ENCODE assay signal across 1 cellular context in genomic region chr7:96131525-96131924, GRCh38.
TF ChIP-seq lines count a peak whose summit lies in the region.

No MANE protein-coding gene starts in this region.

TF ChIP-seq in WTC11, 78 proteins besides CTCF, POLR2A, EP300 and RAD21 (continued from another document):
- TF ChIP-seq SMAD3 (CRISPR knock-in tag; IDR thresholded peaks at IDR 0.05; ENCODE audit: borderline replicate concordance) (no peak), GABPB1 (CRISPR knock-in tag; IDR thresholded peaks at IDR 0.05) (no peak), IRF2 (CRISPR knock-in tag; IDR thresholded peaks at IDR 0.05; ENCODE audit: borderline replicate concordance, low read depth) (no peak), ZSCAN18 (CRISPR knock-in tag; IDR thresholded peaks at IDR 0.05) (no peak), ZNF396 (CRISPR knock-in tag; IDR thresholded peaks at IDR 0.05; ENCODE audit: borderline replicate concordance) (no peak)
- TF ChIP-seq, protein P1, sequence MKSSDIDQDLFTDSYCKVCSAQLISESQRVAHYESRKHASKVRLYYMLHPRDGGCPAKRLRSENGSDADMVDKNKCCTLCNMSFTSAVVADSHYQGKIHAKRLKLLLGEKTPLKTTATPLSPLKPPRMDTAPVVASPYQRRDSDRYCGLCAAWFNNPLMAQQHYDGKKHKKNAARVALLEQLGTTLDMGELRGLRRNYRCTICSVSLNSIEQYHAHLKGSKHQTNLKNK (CRISPR knock-in tag; IDR thresholded peaks at IDR 0.05), result no peak
- TF ChIP-seq, protein P2, sequence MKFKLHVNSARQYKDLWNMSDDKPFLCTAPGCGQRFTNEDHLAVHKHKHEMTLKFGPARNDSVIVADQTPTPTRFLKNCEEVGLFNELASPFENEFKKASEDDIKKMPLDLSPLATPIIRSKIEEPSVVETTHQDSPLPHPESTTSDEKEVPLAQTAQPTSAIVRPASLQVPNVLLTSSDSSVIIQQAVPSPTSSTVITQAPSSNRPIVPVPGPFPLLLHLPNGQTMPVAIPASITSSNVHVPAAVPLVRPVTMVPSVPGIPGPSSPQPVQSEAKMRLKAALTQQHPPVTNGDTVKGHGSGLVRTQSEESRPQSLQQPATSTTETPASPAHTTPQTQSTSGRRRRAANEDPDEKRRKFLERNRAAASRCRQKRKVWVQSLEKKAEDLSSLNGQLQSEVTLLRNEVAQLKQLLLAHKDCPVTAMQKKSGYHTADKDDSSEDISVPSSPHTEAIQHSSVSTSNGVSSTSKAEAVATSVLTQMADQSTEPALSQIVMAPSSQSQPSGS (CRISPR knock-in tag; IDR thresholded peaks at IDR 0.05; ENCODE audit: borderline replicate concordance, low read depth), result no peak
